ENCODE assay signal across 1 cellular context in the genomic region with DNA sequence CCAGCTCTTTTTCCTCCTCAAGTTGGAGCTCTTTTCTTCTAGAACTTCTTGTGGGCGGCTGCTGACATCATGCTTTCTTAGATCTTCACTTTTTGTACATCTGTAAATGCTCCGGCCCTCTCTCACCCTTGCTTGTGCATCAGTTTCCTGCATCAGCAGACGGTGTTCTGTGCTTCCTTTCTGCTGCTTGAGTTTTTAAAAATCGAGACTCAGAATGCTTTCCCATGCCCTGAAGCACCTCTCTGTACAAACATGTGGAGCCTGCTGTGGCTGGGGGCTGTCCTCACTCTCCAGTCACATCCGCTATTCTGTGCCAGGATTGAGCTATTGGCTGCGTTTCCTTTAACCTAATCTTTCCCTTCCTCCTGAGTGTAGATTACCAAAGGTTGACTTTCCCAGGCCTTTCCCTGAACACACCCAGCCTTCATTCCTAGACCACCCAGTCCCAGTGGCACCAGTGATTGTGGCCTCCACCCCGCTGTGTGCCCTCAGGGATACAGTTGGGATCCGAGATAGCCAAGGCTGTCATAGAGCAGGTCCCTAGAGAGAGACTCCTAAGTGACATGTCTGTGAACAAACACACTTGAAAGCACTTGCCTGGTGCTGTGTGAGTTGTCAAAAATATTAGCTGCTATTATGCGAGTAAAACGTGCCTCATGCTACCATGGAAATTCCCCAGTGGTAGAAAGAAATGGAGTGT.
TF ChIP-seq lines count a peak whose summit lies in the region.

No MANE protein-coding gene starts in this region.

TF ChIP-seq in GM12878, 131 proteins besides CTCF, POLR2A, EP300 and RAD21 (continued from another document):
- TF ChIP-seq, protein P1, sequence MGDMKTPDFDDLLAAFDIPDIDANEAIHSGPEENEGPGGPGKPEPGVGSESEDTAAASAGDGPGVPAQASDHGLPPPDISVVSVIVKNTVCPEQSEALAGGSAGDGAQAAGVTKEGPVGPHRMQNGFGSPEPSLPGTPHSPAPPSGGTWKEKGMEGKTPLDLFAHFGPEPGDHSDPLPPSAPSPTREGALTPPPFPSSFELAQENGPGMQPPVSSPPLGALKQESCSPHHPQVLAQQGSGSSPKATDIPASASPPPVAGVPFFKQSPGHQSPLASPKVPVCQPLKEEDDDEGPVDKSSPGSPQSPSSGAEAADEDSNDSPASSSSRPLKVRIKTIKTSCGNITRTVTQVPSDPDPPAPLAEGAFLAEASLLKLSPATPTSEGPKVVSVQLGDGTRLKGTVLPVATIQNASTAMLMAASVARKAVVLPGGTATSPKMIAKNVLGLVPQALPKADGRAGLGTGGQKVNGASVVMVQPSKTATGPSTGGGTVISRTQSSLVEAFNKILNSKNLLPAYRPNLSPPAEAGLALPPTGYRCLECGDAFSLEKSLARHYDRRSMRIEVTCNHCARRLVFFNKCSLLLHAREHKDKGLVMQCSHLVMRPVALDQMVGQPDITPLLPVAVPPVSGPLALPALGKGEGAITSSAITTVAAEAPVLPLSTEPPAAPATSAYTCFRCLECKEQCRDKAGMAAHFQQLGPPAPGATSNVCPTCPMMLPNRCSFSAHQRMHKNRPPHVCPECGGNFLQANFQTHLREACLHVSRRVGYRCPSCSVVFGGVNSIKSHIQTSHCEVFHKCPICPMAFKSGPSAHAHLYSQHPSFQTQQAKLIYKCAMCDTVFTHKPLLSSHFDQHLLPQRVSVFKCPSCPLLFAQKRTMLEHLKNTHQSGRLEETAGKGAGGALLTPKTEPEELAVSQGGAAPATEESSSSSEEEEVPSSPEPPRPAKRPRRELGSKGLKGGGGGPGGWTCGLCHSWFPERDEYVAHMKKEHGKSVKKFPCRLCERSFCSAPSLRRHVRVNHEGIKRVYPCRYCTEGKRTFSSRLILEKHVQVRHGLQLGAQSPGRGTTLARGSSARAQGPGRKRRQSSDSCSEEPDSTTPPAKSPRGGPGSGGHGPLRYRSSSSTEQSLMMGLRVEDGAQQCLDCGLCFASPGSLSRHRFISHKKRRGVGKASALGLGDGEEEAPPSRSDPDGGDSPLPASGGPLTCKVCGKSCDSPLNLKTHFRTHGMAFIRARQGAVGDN (IDR thresholded peaks at IDR 0.05), result peak; percentile 49
- TF ChIP-seq STAT3 (IDR thresholded peaks at IDR 0.05; ENCODE audit: low read depth, low read length) (no peak), CREB1 (IDR thresholded peaks at IDR 0.05; ENCODE audit: low read depth) (peak; percentile 36; the same call in 1 of the 2 replicates), JUNB (IDR thresholded peaks at IDR 0.05) (0 out of 2 replicates have a peak, but pooled peaks have one; percentile 37), CBX5 (IDR thresholded peaks at IDR 0.05; ENCODE audit: low read depth) (0 out of 2 replicates have a peak, but pooled peaks have one; percentile 33), BHLHE40 (IDR thresholded peaks at IDR 0.05; ENCODE audit: borderline replicate concordance in 1 of 2, low read depth in 2 of 2, low read length in 1 of 2) (peak; percentile 65 to 72; a peak in 3 of 4 replicates), TCF3 (IDR thresholded peaks at IDR 0.05; ENCODE audit: borderline replicate concordance, insufficient read depth, low read depth, low read length) (no peak), PML (IDR thresholded peaks at IDR 0.05; ENCODE audit: low read length) (no peak)
- TF ChIP-seq, protein P2, sequence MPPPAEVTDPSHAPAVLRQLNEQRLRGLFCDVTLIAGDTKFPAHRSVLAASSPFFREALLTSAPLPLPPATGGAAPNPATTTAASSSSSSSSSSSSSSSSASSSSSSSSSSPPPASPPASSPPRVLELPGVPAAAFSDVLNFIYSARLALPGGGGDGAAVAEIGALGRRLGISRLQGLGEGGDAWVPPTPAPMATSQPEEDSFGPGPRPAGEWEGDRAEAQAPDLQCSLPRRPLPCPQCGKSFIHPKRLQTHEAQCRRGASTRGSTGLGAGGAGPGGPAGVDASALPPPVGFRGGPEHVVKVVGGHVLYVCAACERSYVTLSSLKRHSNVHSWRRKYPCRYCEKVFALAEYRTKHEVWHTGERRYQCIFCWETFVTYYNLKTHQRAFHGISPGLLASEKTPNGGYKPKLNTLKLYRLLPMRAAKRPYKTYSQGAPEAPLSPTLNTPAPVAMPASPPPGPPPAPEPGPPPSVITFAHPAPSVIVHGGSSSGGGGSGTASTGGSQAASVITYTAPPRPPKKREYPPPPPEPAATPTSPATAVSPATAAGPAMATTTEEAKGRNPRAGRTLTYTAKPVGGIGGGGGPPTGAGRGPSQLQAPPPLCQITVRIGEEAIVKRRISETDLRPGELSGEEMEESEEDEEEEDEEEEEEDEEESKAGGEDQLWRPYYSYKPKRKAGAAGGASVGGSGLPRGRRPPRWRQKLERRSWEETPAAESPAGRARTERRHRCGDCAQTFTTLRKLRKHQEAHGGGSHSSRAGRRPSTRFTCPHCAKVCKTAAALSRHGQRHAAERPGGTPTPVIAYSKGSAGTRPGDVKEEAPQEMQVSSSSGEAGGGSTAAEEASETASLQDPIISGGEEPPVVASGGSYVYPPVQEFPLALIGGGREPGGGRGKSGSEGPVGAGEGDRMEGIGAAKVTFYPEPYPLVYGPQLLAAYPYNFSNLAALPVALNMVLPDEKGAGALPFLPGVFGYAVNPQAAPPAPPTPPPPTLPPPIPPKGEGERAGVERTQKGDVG (CRISPR knock-in tag; IDR thresholded peaks at IDR 0.05), result no peak
- TF ChIP-seq, protein P3, sequence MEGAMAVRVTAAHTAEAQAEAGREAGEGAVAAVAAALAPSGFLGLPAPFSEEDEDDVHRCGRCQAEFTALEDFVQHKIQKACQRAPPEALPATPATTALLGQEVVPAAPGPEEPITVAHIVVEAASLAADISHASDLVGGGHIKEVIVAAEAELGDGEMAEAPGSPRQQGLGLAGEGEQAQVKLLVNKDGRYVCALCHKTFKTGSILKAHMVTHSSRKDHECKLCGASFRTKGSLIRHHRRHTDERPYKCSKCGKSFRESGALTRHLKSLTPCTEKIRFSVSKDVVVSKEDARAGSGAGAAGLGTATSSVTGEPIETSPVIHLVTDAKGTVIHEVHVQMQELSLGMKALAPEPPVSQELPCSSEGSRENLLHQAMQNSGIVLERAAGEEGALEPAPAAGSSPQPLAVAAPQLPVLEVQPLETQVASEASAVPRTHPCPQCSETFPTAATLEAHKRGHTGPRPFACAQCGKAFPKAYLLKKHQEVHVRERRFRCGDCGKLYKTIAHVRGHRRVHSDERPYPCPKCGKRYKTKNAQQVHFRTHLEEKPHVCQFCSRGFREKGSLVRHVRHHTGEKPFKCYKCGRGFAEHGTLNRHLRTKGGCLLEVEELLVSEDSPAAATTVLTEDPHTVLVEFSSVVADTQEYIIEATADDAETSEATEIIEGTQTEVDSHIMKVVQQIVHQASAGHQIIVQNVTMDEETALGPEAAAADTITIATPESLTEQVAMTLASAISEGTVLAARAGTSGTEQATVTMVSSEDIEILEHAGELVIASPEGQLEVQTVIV (IDR thresholded peaks at IDR 0.05; ENCODE audit: borderline replicate concordance, partially characterized antibody), result no peak
- TF ChIP-seq, protein P4, sequence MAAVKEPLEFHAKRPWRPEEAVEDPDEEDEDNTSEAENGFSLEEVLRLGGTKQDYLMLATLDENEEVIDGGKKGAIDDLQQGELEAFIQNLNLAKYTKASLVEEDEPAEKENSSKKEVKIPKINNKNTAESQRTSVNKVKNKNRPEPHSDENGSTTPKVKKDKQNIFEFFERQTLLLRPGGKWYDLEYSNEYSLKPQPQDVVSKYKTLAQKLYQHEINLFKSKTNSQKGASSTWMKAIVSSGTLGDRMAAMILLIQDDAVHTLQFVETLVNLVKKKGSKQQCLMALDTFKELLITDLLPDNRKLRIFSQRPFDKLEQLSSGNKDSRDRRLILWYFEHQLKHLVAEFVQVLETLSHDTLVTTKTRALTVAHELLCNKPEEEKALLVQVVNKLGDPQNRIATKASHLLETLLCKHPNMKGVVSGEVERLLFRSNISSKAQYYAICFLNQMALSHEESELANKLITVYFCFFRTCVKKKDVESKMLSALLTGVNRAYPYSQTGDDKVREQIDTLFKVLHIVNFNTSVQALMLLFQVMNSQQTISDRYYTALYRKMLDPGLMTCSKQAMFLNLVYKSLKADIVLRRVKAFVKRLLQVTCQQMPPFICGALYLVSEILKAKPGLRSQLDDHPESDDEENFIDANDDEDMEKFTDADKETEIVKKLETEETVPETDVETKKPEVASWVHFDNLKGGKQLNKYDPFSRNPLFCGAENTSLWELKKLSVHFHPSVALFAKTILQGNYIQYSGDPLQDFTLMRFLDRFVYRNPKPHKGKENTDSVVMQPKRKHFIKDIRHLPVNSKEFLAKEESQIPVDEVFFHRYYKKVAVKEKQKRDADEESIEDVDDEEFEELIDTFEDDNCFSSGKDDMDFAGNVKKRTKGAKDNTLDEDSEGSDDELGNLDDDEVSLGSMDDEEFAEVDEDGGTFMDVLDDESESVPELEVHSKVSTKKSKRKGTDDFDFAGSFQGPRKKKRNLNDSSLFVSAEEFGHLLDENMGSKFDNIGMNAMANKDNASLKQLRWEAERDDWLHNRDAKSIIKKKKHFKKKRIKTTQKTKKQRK (IDR thresholded peaks at IDR 0.05; ENCODE audit: low read depth, low read length), result no peak
